ENCODE assay signal across 8 cellular contexts in genomic region chrX:13647709-13648212, GRCh38. TPM values are rescaled to one million over a fixed set of nuclear protein-coding genes. Genes with fewer than 3 reads are reported as not detected.
DNase-seq lines count a peak whose midpoint lies in the region; ATAC-seq, FAIRE-seq and TF ChIP-seq lines count a peak whose summit lies in the region.

No MANE protein-coding gene starts in this region.

- H3K27ac Mint-ChIP-seq in activated T-cell treated with anti-CD3 and anti-CD28 coated beads, Interleukin-2, amount 50 U/mL, for 72 hours: peak overlapping the region; percentile 95

- peak overlapping the region in 2 of 4 donors; percentile 31 to 58 for H3K27ac ChIP-seq in Peyer's patch

- H3K4me1 Mint-ChIP-seq in activated T-cell treated with anti-CD3 and anti-CD28 coated beads, Interleukin-2, amount 50 U/mL, for 72 hours (ENCODE audit: low read depth): peaks cover 23% of the 10 kb centered on the region

- peaks cover 0 to 4% of the 10 kb centered on the region in 2 donors for H3K36me3 Mint-ChIP-seq in activated T-cell treated with anti-CD3 and anti-CD28 coated beads, Interleukin-2, amount 50 U/mL, for 72 hours (ENCODE audit: insufficient read depth in 2 of 2)

- peaks cover 0 to 2% of the 10 kb centered on the region in 2 donors for H3K9me3 Mint-ChIP-seq in activated T-cell treated with anti-CD3 and anti-CD28 coated beads, Interleukin-2, amount 50 U/mL, for 72 hours

- no peak overlapping the region for H3K4me3 ChIP-seq in Peyer's patch

- H3K4me3 Mint-ChIP-seq in activated T-cell treated with anti-CD3 and anti-CD28 coated beads, Interleukin-2, amount 50 U/mL, for 72 hours: peak overlapping the region in 1 of 2 donors; percentile 85

- peaks cover 52% of the 10 kb centered on the region for H3K27me3 Mint-ChIP-seq in activated T-cell treated with anti-CD3 and anti-CD28 coated beads, Interleukin-2, amount 50 U/mL, for 72 hours (ENCODE audit: low read depth)

- TF ChIP-seq CTCF in Peyer's patch (IDR thresholded peaks at IDR 0.05): no peak

- TF ChIP-seq POLR2A in Peyer's patch (IDR thresholded peaks at IDR 0.05): no peak

- H3K4me1 ChIP-seq in Peyer's patch: no peaks in the 10 kb centered on the region

- peak; percentile 87 to 97 for ATAC-seq in activated T-cell treated with anti-CD3 and anti-CD28 coated beads, Interleukin-2, amount 50 U/mL, for 72 hours (replicated peaks in 1 of 2)
- ATAC-seq in GM18520 (IDR thresholded peaks at IDR 0.05; ENCODE audit: unreplicated experiment): no peak
- no peak for ATAC-seq in GM21529 (IDR thresholded peaks at IDR 0.05; ENCODE audit: unreplicated experiment)

- H3K27me3 ChIP-seq in Peyer's patch: no peaks in the 10 kb centered on the region

- no peaks in the 10 kb centered on the region for H3K36me3 ChIP-seq in Peyer's patch

- no peaks in the 10 kb centered on the region for H3K9me3 ChIP-seq in Peyer's patch

- DNase-seq in GM18507 (ENCODE audit: extremely low spot score, insufficient read length, low read depth) (no peak), Peyer's patch (peak; percentile 45 to 88 (median 67)), hepatic stellate cell (ENCODE audit: low spot score) (peak; percentile 14), T1000 (lab: John Stamatoyannopoulos, UW) (no peak)
- peak; percentile 72 to 75 for DNase-seq in activated T-cell treated with anti-CD3 and anti-CD28 coated beads, Interleukin-2, amount 50 U/mL, for 72 hours
- DNase-seq in stimulated activated CD8-positive, alpha-beta memory T cell treated with anti-CD3 and anti-CD28 coated beads, Interleukin-15, amount 100 ng/mL, for 1 hour (ENCODE audit: low read depth): peak; percentile 4

- peak; percentile 76 for FAIRE-seq in GM18507 (lab: Jason Lieb, UNC)

RNA-seq across cellular contexts. Expression of gene TCEANC, which starts 5.2 kb away (rescaled TPM):
- total RNA-seq in Peyer's patch: 1 to 10 TPM; 2.8 to 9.1 (median 5.8) TPM
- total RNA-seq in activated T-cell treated with anti-CD3 and anti-CD28 coated beads, Interleukin-2, amount 50 U/mL, for 72 hours: 1 to 10 TPM; 4.4 to 4.6 TPM

RNA-seq across cellular contexts. Expression of gene RAB9A, which starts 41.2 kb away (rescaled TPM):
- 10 to 100 TPM in 3 of 4 donors, 1 to 10 TPM in 1; 8.9 to 56.9 (median 12.8) TPM for total RNA-seq in Peyer's patch
- 10 to 100 TPM; 56.0 to 71.6 TPM for total RNA-seq in activated T-cell treated with anti-CD3 and anti-CD28 coated beads, Interleukin-2, amount 50 U/mL, for 72 hours

Comparison
In these comparisons a context has a peak if more than half of its experiments do, and no peak if none do; other contexts are left out.
1. DNase-seq: peak in Peyer's patch (3 of 3), activated T-cell treated with anti-CD3 and anti-CD28 coated beads, Interleukin-2, amount 50 U/mL, for 72 hours (2 of 2), hepatic stellate cell (single experiment) and stimulated activated CD8-positive, alpha-beta memory T cell treated with anti-CD3 and anti-CD28 coated beads, Interleukin-15, amount 100 ng/mL, for 1 hour (single experiment); none in GM18507 (single experiment) and T1000 (single experiment).
2. ATAC-seq: peak in activated T-cell treated with anti-CD3 and anti-CD28 coated beads, Interleukin-2, amount 50 U/mL, for 72 hours (2 of 2); none in GM18520 (single experiment) and GM21529 (single experiment).